1 cellular context compared by ENCODE assay signal in genomic region chr3:10026084-10026890, GRCh38.
TF ChIP-seq lines count a peak whose summit lies in the region.

TSS of gene FANCD2 (plus strand) at chr3:10026437. CDS start at chr3:10028658, 2,221 bp downstream.

TF ChIP-seq in HepG2, 621 proteins besides CTCF, POLR2A, EP300 and RAD21 (continued from another document and continues in another):
- peak; percentile 43 for TF ChIP-seq XRCC5 (optimal IDR thresholded peaks at IDR 0.05; ENCODE audit: low read length)
- TF ChIP-seq HOXA7 (CRISPR knock-in tag; IDR thresholded peaks at IDR 0.05) = no peak
- TF ChIP-seq CBFB (CRISPR knock-in tag; IDR thresholded peaks at IDR 0.05) = peak; percentile 81
- TF ChIP-seq KDM4B (CRISPR knock-in tag; IDR thresholded peaks at IDR 0.05) = peak; percentile 86; the same call in 1 of the 2 replicates
- peak; percentile 78; the same call in 1 of the 2 replicates for TF ChIP-seq ZKSCAN8 (CRISPR knock-in tag; IDR thresholded peaks at IDR 0.05; ENCODE audit: borderline replicate concordance)
- peak; percentile 50; the same call in 1 of the 2 replicates for TF ChIP-seq SNAPC2 (CRISPR knock-in tag; IDR thresholded peaks at IDR 0.05)
- peak; percentile 95 for TF ChIP-seq ZNF772 (CRISPR knock-in tag; IDR thresholded peaks at IDR 0.05)
- no peak for TF ChIP-seq SATB2 (CRISPR knock-in tag; IDR thresholded peaks at IDR 0.05)
- TF ChIP-seq FOXO1 (CRISPR knock-in tag; IDR thresholded peaks at IDR 0.05) = peak; percentile 50; the same call in 1 of the 2 replicates
- TF ChIP-seq, protein P1, sequence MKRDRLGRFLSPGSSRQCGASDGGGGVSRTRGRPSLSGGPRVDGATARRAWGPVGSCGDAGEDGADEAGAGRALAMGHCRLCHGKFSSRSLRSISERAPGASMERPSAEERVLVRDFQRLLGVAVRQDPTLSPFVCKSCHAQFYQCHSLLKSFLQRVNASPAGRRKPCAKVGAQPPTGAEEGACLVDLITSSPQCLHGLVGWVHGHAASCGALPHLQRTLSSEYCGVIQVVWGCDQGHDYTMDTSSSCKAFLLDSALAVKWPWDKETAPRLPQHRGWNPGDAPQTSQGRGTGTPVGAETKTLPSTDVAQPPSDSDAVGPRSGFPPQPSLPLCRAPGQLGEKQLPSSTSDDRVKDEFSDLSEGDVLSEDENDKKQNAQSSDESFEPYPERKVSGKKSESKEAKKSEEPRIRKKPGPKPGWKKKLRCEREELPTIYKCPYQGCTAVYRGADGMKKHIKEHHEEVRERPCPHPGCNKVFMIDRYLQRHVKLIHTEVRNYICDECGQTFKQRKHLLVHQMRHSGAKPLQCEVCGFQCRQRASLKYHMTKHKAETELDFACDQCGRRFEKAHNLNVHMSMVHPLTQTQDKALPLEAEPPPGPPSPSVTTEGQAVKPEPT (CRISPR knock-in tag; IDR thresholded peaks at IDR 0.05; ENCODE audit: low read depth) = no peak
- 0 out of 2 replicates have a peak, but pooled peaks have one; percentile 86 for TF ChIP-seq CSRNP2 (CRISPR knock-in tag; conservative IDR thresholded peaks at IDR 0.05; ENCODE audit: low read depth)
- peak; percentile 100 for TF ChIP-seq GABPB1 (CRISPR knock-in tag; IDR thresholded peaks at IDR 0.05)
- no peak for TF ChIP-seq TOE1 (CRISPR knock-in tag; IDR thresholded peaks at IDR 0.05)
- peak; percentile 95 for TF ChIP-seq ZMYM4 (CRISPR knock-in tag; IDR thresholded peaks at IDR 0.05)
- TF ChIP-seq EED (CRISPR knock-in tag; IDR thresholded peaks at IDR 0.05) = peak; percentile 90
- TF ChIP-seq GRHL1 (CRISPR knock-in tag; conservative IDR thresholded peaks at IDR 0.05) = no peak
- no peak; the same call in 1 of the 2 replicates for TF ChIP-seq ZNF710 (CRISPR knock-in tag; IDR thresholded peaks at IDR 0.05; ENCODE audit: borderline replicate concordance)
- TF ChIP-seq NR3C1 (CRISPR knock-in tag; IDR thresholded peaks at IDR 0.05) = no peak
- TF ChIP-seq, protein P2, sequence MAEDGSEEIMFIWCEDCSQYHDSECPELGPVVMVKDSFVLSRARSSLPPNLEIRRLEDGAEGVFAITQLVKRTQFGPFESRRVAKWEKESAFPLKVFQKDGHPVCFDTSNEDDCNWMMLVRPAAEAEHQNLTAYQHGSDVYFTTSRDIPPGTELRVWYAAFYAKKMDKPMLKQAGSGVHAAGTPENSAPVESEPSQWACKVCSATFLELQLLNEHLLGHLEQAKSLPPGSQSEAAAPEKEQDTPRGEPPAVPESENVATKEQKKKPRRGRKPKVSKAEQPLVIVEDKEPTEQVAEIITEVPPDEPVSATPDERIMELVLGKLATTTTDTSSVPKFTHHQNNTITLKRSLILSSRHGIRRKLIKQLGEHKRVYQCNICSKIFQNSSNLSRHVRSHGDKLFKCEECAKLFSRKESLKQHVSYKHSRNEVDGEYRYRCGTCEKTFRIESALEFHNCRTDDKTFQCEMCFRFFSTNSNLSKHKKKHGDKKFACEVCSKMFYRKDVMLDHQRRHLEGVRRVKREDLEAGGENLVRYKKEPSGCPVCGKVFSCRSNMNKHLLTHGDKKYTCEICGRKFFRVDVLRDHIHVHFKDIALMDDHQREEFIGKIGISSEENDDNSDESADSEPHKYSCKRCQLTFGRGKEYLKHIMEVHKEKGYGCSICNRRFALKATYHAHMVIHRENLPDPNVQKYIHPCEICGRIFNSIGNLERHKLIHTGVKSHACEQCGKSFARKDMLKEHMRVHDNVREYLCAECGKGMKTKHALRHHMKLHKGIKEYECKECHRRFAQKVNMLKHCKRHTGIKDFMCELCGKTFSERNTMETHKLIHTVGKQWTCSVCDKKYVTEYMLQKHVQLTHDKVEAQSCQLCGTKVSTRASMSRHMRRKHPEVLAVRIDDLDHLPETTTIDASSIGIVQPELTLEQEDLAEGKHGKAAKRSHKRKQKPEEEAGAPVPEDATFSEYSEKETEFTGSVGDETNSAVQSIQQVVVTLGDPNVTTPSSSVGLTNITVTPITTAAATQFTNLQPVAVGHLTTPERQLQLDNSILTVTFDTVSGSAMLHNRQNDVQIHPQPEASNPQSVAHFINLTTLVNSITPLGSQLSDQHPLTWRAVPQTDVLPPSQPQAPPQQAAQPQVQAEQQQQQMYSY (CRISPR knock-in tag; IDR thresholded peaks at IDR 0.05) = 0 out of 2 replicates have a peak, but pooled peaks have one; percentile 23
- TF ChIP-seq, protein P3, sequence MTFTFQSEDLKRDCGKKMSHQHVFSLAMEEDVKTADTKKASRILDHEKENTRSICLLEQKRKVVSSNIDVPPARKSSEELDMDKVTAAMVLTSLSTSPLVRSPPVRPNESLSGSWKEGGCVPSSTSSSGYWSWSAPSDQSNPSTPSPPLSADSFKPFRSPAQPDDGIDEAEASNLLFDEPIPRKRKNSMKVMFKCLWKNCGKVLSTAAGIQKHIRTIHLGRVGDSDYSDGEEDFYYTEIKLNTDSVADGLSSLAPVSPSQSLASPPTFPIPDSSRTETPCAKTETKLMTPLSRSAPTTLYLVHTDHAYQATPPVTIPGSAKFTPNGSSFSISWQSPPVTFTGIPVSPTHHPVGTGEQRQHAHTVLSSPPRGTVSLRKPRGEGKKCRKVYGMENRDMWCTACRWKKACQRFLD (CRISPR knock-in tag; IDR thresholded peaks at IDR 0.05; ENCODE audit: borderline replicate concordance) = no peak; the same call in 1 of the 2 replicates
- TF ChIP-seq ZNF232 (CRISPR knock-in tag; IDR thresholded peaks at IDR 0.05; ENCODE audit: borderline replicate concordance) = no peak
- TF ChIP-seq RXRA (CRISPR knock-in tag; IDR thresholded peaks at IDR 0.05) = peak; percentile 78
- peak; percentile 77 for TF ChIP-seq HOXD1 (CRISPR knock-in tag; IDR thresholded peaks at IDR 0.05)
- TF ChIP-seq TP53 (CRISPR knock-in tag; conservative IDR thresholded peaks at IDR 0.05) = 0 out of 2 replicates have a peak, but pooled peaks have one; percentile 34
- no peak for TF ChIP-seq GPBP1L1 (CRISPR knock-in tag; IDR thresholded peaks at IDR 0.05)
- TF ChIP-seq, protein P4, sequence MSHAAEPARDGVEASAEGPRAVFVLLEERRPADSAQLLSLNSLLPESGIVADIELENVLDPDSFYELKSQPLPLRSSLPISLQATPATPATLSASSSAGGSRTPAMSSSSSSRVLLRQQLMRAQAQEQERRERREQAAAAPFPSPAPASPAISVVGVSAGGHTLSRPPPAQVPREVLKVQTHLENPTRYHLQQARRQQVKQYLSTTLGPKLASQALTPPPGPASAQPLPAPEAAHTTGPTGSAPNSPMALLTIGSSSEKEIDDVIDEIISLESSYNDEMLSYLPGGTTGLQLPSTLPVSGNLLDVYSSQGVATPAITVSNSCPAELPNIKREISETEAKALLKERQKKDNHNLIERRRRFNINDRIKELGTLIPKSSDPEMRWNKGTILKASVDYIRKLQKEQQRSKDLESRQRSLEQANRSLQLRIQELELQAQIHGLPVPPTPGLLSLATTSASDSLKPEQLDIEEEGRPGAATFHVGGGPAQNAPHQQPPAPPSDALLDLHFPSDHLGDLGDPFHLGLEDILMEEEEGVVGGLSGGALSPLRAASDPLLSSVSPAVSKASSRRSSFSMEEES (CRISPR knock-in tag; IDR thresholded peaks at IDR 0.05) = peak; percentile 71
- TF ChIP-seq AHDC1 (CRISPR knock-in tag; IDR thresholded peaks at IDR 0.05; ENCODE audit: borderline replicate concordance) = no peak
- TF ChIP-seq ZNF251 (CRISPR knock-in tag; IDR thresholded peaks at IDR 0.05) = no peak
- no peak for TF ChIP-seq ZNF224 (CRISPR knock-in tag; IDR thresholded peaks at IDR 0.05)
- TF ChIP-seq GATAD1 (CRISPR knock-in tag; IDR thresholded peaks at IDR 0.05) = peak; percentile 100
- TF ChIP-seq NBN (conservative IDR thresholded peaks at IDR 0.05) = no peak
- TF ChIP-seq, protein P5, sequence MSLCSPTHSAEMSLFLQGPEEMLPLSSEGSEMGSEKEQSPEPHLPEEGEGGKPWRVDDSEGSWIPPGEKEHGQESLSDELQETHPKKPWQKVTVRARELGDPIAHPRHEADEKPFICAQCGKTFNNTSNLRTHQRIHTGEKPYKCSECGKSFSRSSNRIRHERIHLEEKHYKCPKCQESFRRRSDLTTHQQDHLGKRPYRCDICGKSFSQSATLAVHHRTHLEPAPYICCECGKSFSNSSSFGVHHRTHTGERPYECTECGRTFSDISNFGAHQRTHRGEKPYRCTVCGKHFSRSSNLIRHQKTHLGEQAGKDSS (CRISPR knock-in tag; IDR thresholded peaks at IDR 0.05; ENCODE audit: borderline replicate concordance, low read depth) = peak; percentile 86; the same call in 1 of the 2 replicates
- TF ChIP-seq RFX5 (IDR thresholded peaks at IDR 0.05; ENCODE audit: low read depth, low read length) = no peak
- TF ChIP-seq HNF4G (IDR thresholded peaks at IDR 0.05; ENCODE audit: borderline replicate concordance, low read depth, low read length) = peak; percentile 36; the same call in 1 of the 2 replicates
- TF ChIP-seq HNF4G (CRISPR knock-in tag; IDR thresholded peaks at IDR 0.05; ENCODE audit: borderline replicate concordance, low read depth) = no peak
- TF ChIP-seq KDM5A (IDR thresholded peaks at IDR 0.05; ENCODE audit: borderline replicate concordance, low read length) = peak; percentile 98
- TF ChIP-seq ZNF431 (CRISPR knock-in tag; IDR thresholded peaks at IDR 0.05; ENCODE audit: borderline replicate concordance, low read depth) = no peak
